ENCODE assay signal across 28 cellular contexts in genomic region chr1:47482783-47483182, GRCh38. TPM values are rescaled to one million over a fixed set of nuclear protein-coding genes. Genes with fewer than 3 reads are reported as not detected.
"Had no signal": no experiment of that assay in that cellular context is flagged by ENCODE, and none has a peak within 500 bp of the region (broad histone marks: within the 10 kb centered on the region; RNA-seq: fewer than 3 reads in every experiment).

No MANE protein-coding gene starts in this region.

- ATAC-seq: activated T-cell treated with anti-CD3 and anti-CD28 coated beads, Interleukin-2, amount 50 U/mL, for 72 hours; left lung; naive thymus-derived CD4-positive, alpha-beta T cell; T-cell had no signal

- H3K9me3 Mint-ChIP-seq: activated CD4-positive, alpha-beta memory T cell treated with anti-CD3 and anti-CD28 coated beads for 36 hours; activated naive CD4-positive, alpha-beta T cell treated with anti-CD3 and anti-CD28 coated beads, Interleukin-2, amount 10 ng/mL, durations not matched to agents 7 days and 5 days; activated T-cell treated with anti-CD3 and anti-CD28 coated beads, Interleukin-2, amount 50 U/mL, for 72 hours; naive thymus-derived CD4-positive, alpha-beta T cell; neural progenitor cell; T-cell; T-helper 2 cell treated with Interferon-gamma antibody and Interleukin-4, amounts not matched to agents 5 μg/mL and 100 μg/mL, for 36 hours had no signal

- H3K27ac ChIP-seq: hepatocyte, left lung, neural progenitor cell, sigmoid colon, upper lobe of left lung had no signal

- H3K4me3 ChIP-seq: hepatocyte, left lung, neural progenitor cell, sigmoid colon, smooth muscle cell, upper lobe of left lung had no signal

- H3K4me1 Mint-ChIP-seq: activated naive CD4-positive, alpha-beta T cell treated with anti-CD3 and anti-CD28 coated beads, Interleukin-2, amount 10 ng/mL, durations not matched to agents 7 days and 5 days; immature natural killer cell; naive thymus-derived CD4-positive, alpha-beta T cell; neural progenitor cell; T-cell had no signal

- DNase-seq: activated CD4-positive, alpha-beta memory T cell treated with anti-CD3 and anti-CD28 coated beads for 36 hours; activated CD4-positive, alpha-beta T cell treated with anti-CD3 and anti-CD28 coated beads for 4 hours; activated CD4-positive, CD25-positive, alpha-beta regulatory T cell; activated effector memory CD4-positive, alpha-beta T cell treated with anti-CD3 and anti-CD28 coated beads, Interleukin-2, amount 50 U/mL, for 16 hours; activated naive CD4-positive, alpha-beta T cell treated with anti-CD3 and anti-CD28 coated beads, Interleukin-2, amount 10 ng/mL, durations not matched to agents 7 days and 5 days; activated T-cell treated with anti-CD3 and anti-CD28 coated beads, Interleukin-2, amount 50 U/mL, for 72 hours; amygdala; cerebellar nuclear complex; cortex of kidney; effector CD4-positive, alpha-beta T cell; foreskin melanocyte; glutamatergic neuron; immature natural killer cell; kidney glomerular epithelial cell; left lung; naive thymus-derived CD4-positive, alpha-beta T cell; retina; sigmoid colon; stimulated activated CD4-positive, alpha-beta T cell treated with anti-CD3 and anti-CD28 coated beads, Interleukin-15, amount 100 ng/mL, for 24 hours; stimulated activated CD4-positive, alpha-beta T cell treated with anti-CD3 and anti-CD28 coated beads, Interleukin-2, amount 100 ng/mL, for 48 hours; stimulated activated naive CD4-positive, alpha-beta T cell treated with Interleukin-2 at 50 U/mL for 16 hours; T-cell; upper lobe of left lung had no signal

- H3K4me3 Mint-ChIP-seq: activated CD4-positive, alpha-beta memory T cell treated with anti-CD3 and anti-CD28 coated beads for 36 hours; activated naive CD4-positive, alpha-beta T cell treated with anti-CD3 and anti-CD28 coated beads, Interleukin-2, amount 10 ng/mL, durations not matched to agents 7 days and 5 days; activated T-cell treated with anti-CD3 and anti-CD28 coated beads, Interleukin-2, amount 50 U/mL, for 72 hours; immature natural killer cell; naive thymus-derived CD4-positive, alpha-beta T cell; neural progenitor cell; T-cell; T-helper 2 cell treated with Interferon-gamma antibody and Interleukin-4, amounts not matched to agents 5 μg/mL and 100 μg/mL, for 36 hours had no signal

- H3K9ac ChIP-seq: neural progenitor cell had no signal

- H3K36me3 Mint-ChIP-seq: activated CD4-positive, alpha-beta memory T cell treated with anti-CD3 and anti-CD28 coated beads for 36 hours; activated naive CD4-positive, alpha-beta T cell treated with anti-CD3 and anti-CD28 coated beads, Interleukin-2, amount 10 ng/mL, durations not matched to agents 7 days and 5 days; immature natural killer cell; naive thymus-derived CD4-positive, alpha-beta T cell; neural progenitor cell; T-cell had no signal

- H3K9me3 ChIP-seq: left lung, sigmoid colon, upper lobe of left lung had no signal

- H3K36me3 ChIP-seq: left lung, neural progenitor cell, sigmoid colon, upper lobe of left lung had no signal

- H3K27me3 ChIP-seq: sigmoid colon, upper lobe of left lung had no signal

- H3K27ac Mint-ChIP-seq: activated CD4-positive, alpha-beta memory T cell treated with anti-CD3 and anti-CD28 coated beads for 36 hours; activated naive CD4-positive, alpha-beta T cell treated with anti-CD3 and anti-CD28 coated beads, Interleukin-2, amount 10 ng/mL, durations not matched to agents 7 days and 5 days; activated T-cell treated with anti-CD3 and anti-CD28 coated beads, Interleukin-2, amount 50 U/mL, for 72 hours; immature natural killer cell; naive thymus-derived CD4-positive, alpha-beta T cell; neural progenitor cell; T-cell; T-helper 2 cell treated with Interferon-gamma antibody and Interleukin-4, amounts not matched to agents 5 μg/mL and 100 μg/mL, for 36 hours had no signal

- H3K4me1 ChIP-seq: neural progenitor cell had no signal

RNA-seq across cellular contexts. Expression of gene FOXD2, which starts 44.9 kb away (rescaled TPM):
- total RNA-seq: bronchial epithelial cell, smooth muscle cell had no signal
